In the genomic region with DNA sequence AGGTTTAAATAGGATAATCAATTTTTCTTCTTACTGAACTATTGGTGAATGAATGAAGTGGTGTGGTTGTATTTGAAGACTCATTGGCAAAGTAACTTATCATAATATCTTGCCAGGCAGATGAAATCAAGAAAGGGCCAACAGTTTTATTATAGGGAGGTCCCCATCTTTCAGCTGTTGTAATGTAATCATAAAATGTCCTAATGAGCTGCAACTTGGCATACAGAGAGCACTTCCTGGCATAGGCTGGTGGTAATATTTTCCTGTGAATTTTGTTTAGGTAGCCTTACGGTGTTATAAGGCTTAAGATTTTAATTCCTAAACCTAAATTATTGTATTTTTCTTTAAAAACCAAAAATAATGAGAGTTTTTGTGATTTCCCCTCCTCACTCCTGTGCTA, we compare ENCODE assay signal across 1 cellular context.
TF ChIP-seq lines count a peak whose summit lies in the region.

No MANE protein-coding gene starts in this region.

TF ChIP-seq in GM23338, 12 proteins besides CTCF, POLR2A, EP300 and RAD21 (continued from another document):
- TF ChIP-seq, protein P1, sequence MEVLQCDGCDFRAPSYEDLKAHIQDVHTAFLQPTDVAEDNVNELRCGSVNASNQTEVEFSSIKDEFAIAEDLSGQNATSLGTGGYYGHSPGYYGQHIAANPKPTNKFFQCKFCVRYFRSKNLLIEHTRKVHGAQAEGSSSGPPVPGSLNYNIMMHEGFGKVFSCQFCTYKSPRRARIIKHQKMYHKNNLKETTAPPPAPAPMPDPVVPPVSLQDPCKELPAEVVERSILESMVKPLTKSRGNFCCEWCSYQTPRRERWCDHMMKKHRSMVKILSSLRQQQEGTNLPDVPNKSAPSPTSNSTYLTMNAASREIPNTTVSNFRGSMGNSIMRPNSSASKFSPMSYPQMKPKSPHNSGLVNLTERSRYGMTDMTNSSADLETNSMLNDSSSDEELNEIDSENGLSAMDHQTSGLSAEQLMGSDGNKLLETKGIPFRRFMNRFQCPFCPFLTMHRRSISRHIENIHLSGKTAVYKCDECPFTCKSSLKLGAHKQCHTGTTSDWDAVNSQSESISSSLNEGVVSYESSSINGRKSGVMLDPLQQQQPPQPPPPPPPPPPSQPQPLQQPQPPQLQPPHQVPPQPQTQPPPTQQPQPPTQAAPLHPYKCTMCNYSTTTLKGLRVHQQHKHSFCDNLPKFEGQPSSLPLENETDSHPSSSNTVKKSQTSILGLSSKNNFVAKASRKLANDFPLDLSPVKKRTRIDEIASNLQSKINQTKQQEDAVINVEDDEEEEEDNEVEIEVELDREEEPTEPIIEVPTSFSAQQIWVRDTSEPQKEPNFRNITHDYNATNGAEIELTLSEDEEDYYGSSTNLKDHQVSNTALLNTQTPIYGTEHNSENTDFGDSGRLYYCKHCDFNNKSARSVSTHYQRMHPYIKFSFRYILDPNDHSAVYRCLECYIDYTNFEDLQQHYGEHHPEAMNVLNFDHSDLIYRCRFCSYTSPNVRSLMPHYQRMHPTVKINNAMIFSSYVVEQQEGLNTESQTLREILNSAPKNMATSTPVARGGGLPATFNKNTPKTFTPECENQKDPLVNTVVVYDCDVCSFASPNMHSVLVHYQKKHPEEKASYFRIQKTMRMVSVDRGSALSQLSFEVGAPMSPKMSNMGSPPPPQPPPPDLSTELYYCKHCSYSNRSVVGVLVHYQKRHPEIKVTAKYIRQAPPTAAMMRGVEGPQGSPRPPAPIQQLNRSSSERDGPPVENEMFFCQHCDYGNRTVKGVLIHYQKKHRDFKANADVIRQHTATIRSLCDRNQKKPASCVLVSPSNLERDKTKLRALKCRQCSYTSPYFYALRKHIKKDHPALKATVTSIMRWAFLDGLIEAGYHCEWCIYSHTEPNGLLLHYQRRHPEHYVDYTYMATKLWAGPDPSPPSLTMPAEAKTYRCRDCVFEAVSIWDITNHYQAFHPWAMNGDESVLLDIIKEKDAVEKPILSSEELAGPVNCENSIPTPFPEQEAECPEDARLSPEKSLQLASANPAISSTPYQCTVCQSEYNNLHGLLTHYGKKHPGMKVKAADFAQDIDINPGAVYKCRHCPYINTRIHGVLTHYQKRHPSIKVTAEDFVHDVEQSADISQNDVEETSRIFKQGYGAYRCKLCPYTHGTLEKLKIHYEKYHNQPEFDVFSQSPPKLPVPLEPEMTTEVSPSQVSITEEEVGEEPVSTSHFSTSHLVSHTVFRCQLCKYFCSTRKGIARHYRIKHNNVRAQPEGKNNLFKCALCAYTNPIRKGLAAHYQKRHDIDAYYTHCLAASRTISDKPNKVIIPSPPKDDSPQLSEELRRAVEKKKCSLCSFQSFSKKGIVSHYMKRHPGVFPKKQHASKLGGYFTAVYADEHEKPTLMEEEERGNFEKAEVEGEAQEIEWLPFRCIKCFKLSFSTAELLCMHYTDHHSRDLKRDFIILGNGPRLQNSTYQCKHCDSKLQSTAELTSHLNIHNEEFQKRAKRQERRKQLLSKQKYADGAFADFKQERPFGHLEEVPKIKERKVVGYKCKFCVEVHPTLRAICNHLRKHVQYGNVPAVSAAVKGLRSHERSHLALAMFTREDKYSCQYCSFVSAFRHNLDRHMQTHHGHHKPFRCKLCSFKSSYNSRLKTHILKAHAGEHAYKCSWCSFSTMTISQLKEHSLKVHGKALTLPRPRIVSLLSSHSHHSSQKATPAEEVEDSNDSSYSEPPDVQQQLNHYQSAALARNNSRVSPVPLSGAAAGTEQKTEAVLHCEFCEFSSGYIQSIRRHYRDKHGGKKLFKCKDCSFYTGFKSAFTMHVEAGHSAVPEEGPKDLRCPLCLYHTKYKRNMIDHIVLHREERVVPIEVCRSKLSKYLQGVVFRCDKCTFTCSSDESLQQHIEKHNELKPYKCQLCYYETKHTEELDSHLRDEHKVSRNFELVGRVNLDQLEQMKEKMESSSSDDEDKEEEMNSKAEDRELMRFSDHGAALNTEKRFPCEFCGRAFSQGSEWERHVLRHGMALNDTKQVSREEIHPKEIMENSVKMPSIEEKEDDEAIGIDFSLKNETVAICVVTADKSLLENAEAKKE (CRISPR knock-in tag; IDR thresholded peaks at IDR 0.05), result no peak
